Comparison of ENCODE assay signal across 23 cellular contexts in the genomic region with DNA sequence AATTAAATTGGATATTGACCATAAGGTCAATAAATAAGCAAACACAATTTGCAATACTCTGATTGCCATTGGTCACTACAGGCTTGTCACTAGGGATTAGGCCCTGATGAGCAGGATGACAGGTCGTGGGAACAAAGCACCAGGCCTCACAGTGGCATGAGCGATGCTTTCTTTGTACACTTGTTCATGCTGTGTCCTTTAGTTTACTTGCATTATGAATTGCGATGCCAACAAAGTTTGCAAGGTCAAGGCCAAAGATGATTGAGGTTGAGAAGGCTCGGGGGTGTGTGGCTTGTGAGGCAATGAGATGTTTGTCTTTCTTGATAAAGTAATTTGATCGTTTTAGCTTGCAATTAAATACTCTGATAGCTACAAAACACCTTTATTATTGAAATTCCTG.
A peak's percentile ranks its signal among the peaks of the same experiment; 100 is the strongest.
DNase-seq lines count a peak whose midpoint lies in the region; ATAC-seq, FAIRE-seq and TF ChIP-seq lines count a peak whose summit lies in the region.
"Had no signal": no experiment of that assay in that cellular context is flagged by ENCODE, and none has a peak within 500 bp of the region (broad histone marks: within the 10 kb centered on the region; RNA-seq: fewer than 3 reads in every experiment).

No MANE protein-coding gene starts in this region.

- FAIRE-seq in pancreas (lab: Jason Lieb, UNC) = no peak
- FAIRE-seq: A204.1, G401.6, GM12892, H1 had no signal

- peak; percentile 36 for DNase-seq in NCI-H82 (lab: John Stamatoyannopoulos, UW)
- DNase-seq in NCI-H82 treated with DMSO at 0.1 percent for 48 hours (lab: John Stamatoyannopoulos, UW; ENCODE audit: unreplicated experiment) = no peak
- DNase-seq in glutamatergic neuron = peak; percentile 19
- peak in 2 of 6 donors; percentile 11 to 26 for DNase-seq in pancreas
- DNase-seq in NCI-H2029 treated with DMSO at 0.1 percent for 48 hours (lab: John Stamatoyannopoulos, UW) = no peak
- DNase-seq in T-helper 17 cell = no peak
- no peak for DNase-seq in NCI-H2171 treated with DMSO at 0.1 percent for 48 hours (lab: John Stamatoyannopoulos, UW)
- no peak for DNase-seq in testis
- DNase-seq: Caco-2; CD4-positive, CD25-positive, alpha-beta regulatory T cell; CD8-positive, alpha-beta T cell; DMS153; DND-41; H7 had no signal

- H3K9me3 Mint-ChIP-seq in glutamatergic neuron (ENCODE audit: unreplicated experiment) = peaks cover 2% of the 10 kb centered on the region
- H3K9me3 Mint-ChIP-seq: CD8-positive, alpha-beta T cell had no signal

- intact Hi-C loops in pancreas (cut with DNase I) = no loop called here
- intact Hi-C loops in testis (cut with DNase I; ENCODE audit: low total_unique reads) = no loop called here

- no peak overlapping the region for H3K4me3 Mint-ChIP-seq in glutamatergic neuron (ENCODE audit: unreplicated experiment)
- H3K4me3 Mint-ChIP-seq in T-helper 17 cell = no peak overlapping the region
- H3K4me3 Mint-ChIP-seq: B cell; CD4-positive, CD25-positive, alpha-beta regulatory T cell; CD8-positive, alpha-beta T cell had no signal

- no peaks in the 10 kb centered on the region for H3K27me3 ChIP-seq in pancreas
- H3K27me3 ChIP-seq in testis = no peaks in the 10 kb centered on the region
- H3K27me3 ChIP-seq: BLaER1 had no signal

- H3K9me3 ChIP-seq in pancreas (no peaks in the 10 kb centered on the region), T-helper 17 cell (ENCODE audit: control insufficient read depth, low read length, poor library complexity, severe bottlenecking) (no peaks in the 10 kb centered on the region), testis (no peaks in the 10 kb centered on the region)
- H3K9me3 ChIP-seq: BLaER1, Caco-2 had no signal

- WGBS in pancreas, 2 donors = 22% methylated on average over 5 of the region's 5 CpGs
- WGBS in testis, 2 donors = 61 to 69% methylated on average over 5 of the region's 5 CpGs

- H3K36me3 Mint-ChIP-seq in glutamatergic neuron (ENCODE audit: unreplicated experiment) (no peaks in the 10 kb centered on the region), T-helper 17 cell (ENCODE audit: low read depth) (no peaks in the 10 kb centered on the region)
- H3K36me3 Mint-ChIP-seq: CD4-positive, CD25-positive, alpha-beta regulatory T cell; CD8-positive, alpha-beta T cell had no signal

- peak in 3 of 4 donors; percentile 39 to 74 (median 60) for ATAC-seq in pancreas
- no peak for ATAC-seq in T-helper 17 cell
- ATAC-seq: CD8-positive, alpha-beta T cell; HCT116 had no signal

- H3K4me1 Mint-ChIP-seq in glutamatergic neuron (ENCODE audit: low read depth, unreplicated experiment) = peaks cover 11% of the 10 kb centered on the region
- no peaks in the 10 kb centered on the region for H3K4me1 Mint-ChIP-seq in T-helper 17 cell
- H3K4me1 Mint-ChIP-seq: B cell; CD4-positive, CD25-positive, alpha-beta regulatory T cell had no signal

- H3K27ac Mint-ChIP-seq in glutamatergic neuron (ENCODE audit: unreplicated experiment) (no peak overlapping the region), T-helper 17 cell (no peak overlapping the region)
- H3K27ac Mint-ChIP-seq: B cell; CD4-positive, CD25-positive, alpha-beta regulatory T cell; CD8-positive, alpha-beta T cell had no signal

- no peak overlapping the region for H3K4me3 ChIP-seq in pancreas
- no peak overlapping the region for H3K4me3 ChIP-seq in testis
- H3K4me3 ChIP-seq: BLaER1 had no signal

- H3K36me3 ChIP-seq in pancreas (no peaks in the 10 kb centered on the region), testis (ENCODE audit: low read depth, missing control alignments) (no peaks in the 10 kb centered on the region)
- H3K36me3 ChIP-seq: BLaER1 had no signal

- H3K27me3 Mint-ChIP-seq in glutamatergic neuron (ENCODE audit: unreplicated experiment) (no peaks in the 10 kb centered on the region), T-helper 17 cell (peaks cover 32% of the 10 kb centered on the region)

- H3K4me1 ChIP-seq in pancreas = peaks cover 0 to 7% (median 0%) of the 10 kb centered on the region in 3 donors
- H3K4me1 ChIP-seq in testis = no peaks in the 10 kb centered on the region
- H3K4me1 ChIP-seq: BLaER1, Caco-2 had no signal

- TF ChIP-seq CTCF in glutamatergic neuron (IDR thresholded peaks at IDR 0.05; ENCODE audit: partially characterized antibody, unreplicated experiment) = no peak
- no peak for TF ChIP-seq CTCF in pancreas (IDR thresholded peaks at IDR 0.05)
- TF ChIP-seq CTCF in testis (IDR thresholded peaks at IDR 0.05) = no peak

- H3K27ac ChIP-seq in pancreas (no peak overlapping the region), testis (no peak overlapping the region)
- H3K27ac ChIP-seq: 22Rv1, BLaER1, C4-2B had no signal

- no peak for TF ChIP-seq POLR2A in testis (IDR thresholded peaks at IDR 0.05)

Comparison
In these comparisons a context has a peak if more than half of its experiments do, and no peak if none do; other contexts are left out.
1. DNase-seq: peak in NCI-H82 (single experiment) and glutamatergic neuron (single experiment); none in NCI-H82 treated with DMSO at 0.1 percent for 48 hours (single experiment), NCI-H2029 treated with DMSO at 0.1 percent for 48 hours (single experiment), T-helper 17 cell (0 of 3), NCI-H2171 treated with DMSO at 0.1 percent for 48 hours (single experiment) and testis (single experiment).